ENCODE assay signal across 6 cellular contexts in the genomic region with DNA sequence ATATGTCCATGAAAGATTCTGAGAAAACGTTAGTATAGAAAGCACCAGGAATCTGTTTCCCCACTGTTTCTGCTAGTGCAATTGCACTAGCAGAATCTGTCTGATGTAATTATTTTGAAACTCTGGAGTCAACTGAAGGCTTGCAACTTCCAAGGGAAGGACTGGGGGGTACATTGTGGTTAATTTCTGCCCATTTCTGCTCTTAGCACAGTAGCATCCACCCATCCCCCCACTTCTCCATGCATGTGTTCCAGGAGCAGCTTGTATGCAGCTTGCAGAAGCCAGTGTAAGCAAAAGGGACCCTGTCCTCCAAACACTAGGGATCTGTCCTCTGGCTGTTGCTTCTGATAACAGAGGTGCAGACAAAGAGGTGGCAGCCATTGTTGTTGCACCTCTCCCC.
"Had no signal": no experiment of that assay in that cellular context is flagged by ENCODE, and none has a peak within 500 bp of the region (broad histone marks: within the 10 kb centered on the region; RNA-seq: fewer than 3 reads in every experiment).

No MANE protein-coding gene starts in this region.

- ATAC-seq: HepG2, K562 had no signal

- DNase-seq: IMR-90, KBM-7, KG1 had no signal

- H3K4me3 ChIP-seq: K562 had no signal

- H3K4me1 Mint-ChIP-seq: IgD-negative memory B cell had no signal
